In genomic region chr6:33147807-33148666, GRCh38 we compare ENCODE assay signal across 9 cellular contexts. TPM values are rescaled to one million over a fixed set of nuclear protein-coding genes. Genes with fewer than 3 reads are reported as not detected.
DNase-seq lines count a peak whose midpoint lies in the region; ATAC-seq and TF ChIP-seq lines count a peak whose summit lies in the region.
"Had no signal": no experiment of that assay in that cellular context is flagged by ENCODE, and none has a peak within 500 bp of the region (broad histone marks: within the 10 kb centered on the region; RNA-seq: fewer than 3 reads in every experiment).

No MANE protein-coding gene starts in this region.

- H3K9ac ChIP-seq in adipocyte (ENCODE audit: low read length): no peak overlapping the region

- H3K36me3 ChIP-seq in adipocyte (ENCODE audit: control insufficient read depth, insufficient read depth, low read length, severe bottlenecking) (no peaks in the 10 kb centered on the region), upper lobe of right lung (no peaks in the 10 kb centered on the region)
- H3K36me3 ChIP-seq: neutrophil had no signal

- no peak overlapping the region for H3K27ac Mint-ChIP-seq in activated T-helper 2 cell treated with anti-CD3 and anti-CD28 coated beads, Interferon-gamma antibody, Interleukin-2, Interleukin-4, amounts not matched to agents 10 μg/mL and 5 μg/mL and 100 μg/mL, durations not matched to agents 14 hours and 24 hours and 36 hours

- H3K27me3 ChIP-seq in adipocyte (replicated peaks; ENCODE audit: control insufficient read depth, insufficient read depth, low read length): peaks cover 5% of the 10 kb centered on the region
- H3K27me3 ChIP-seq in upper lobe of right lung: peaks cover 15% of the 10 kb centered on the region

- H3K4me1 ChIP-seq in adipocyte (ENCODE audit: control insufficient read depth, insufficient read depth, low read length) (peaks cover 13% of the 10 kb centered on the region), upper lobe of right lung (no peaks in the 10 kb centered on the region)

- H3K4me3 Mint-ChIP-seq in activated T-helper 2 cell treated with anti-CD3 and anti-CD28 coated beads, Interferon-gamma antibody, Interleukin-2, Interleukin-4, amounts not matched to agents 10 μg/mL and 5 μg/mL and 100 μg/mL, durations not matched to agents 14 hours and 24 hours and 36 hours (ENCODE audit: low read depth): no peak overlapping the region

- peak; percentile 54 for ATAC-seq in upper lobe of right lung
- no peak for ATAC-seq in esophagus mucosa

- H3K9me3 ChIP-seq in adipocyte (ENCODE audit: control insufficient read depth, low read length): peaks cover 6% of the 10 kb centered on the region
- peaks cover 8% of the 10 kb centered on the region for H3K9me3 ChIP-seq in upper lobe of right lung

- H3K4me3 ChIP-seq in adipocyte (ENCODE audit: low read length): no peak overlapping the region
- no peak overlapping the region for H3K4me3 ChIP-seq in upper lobe of right lung

- DNase-seq in EH (ENCODE audit: low read depth) (peak; percentile 64), Kasumi-1 (lab: John Stamatoyannopoulos, UW) (peak; percentile 37 to 62), adipocyte (ENCODE audit: low read depth) (peak; percentile 87), iris pigment epithelial cell (ENCODE audit: low read depth) (peak; percentile 52), upper lobe of right lung (no peak)
- DNase-seq in effector CD8-positive, alpha-beta T cell (lab: John Stamatoyannopoulos, UW): no peak
- DNase-seq in activated T-helper 2 cell treated with anti-CD3 and anti-CD28 coated beads, Interferon-gamma antibody, Interleukin-2, Interleukin-4, amounts not matched to agents 10 μg/mL and 5 μg/mL and 100 μg/mL, durations not matched to agents 14 hours and 24 hours and 36 hours (ENCODE audit: low spot score): no peak

- H3K9me3 Mint-ChIP-seq in activated T-helper 2 cell treated with anti-CD3 and anti-CD28 coated beads, Interferon-gamma antibody, Interleukin-2, Interleukin-4, amounts not matched to agents 10 μg/mL and 5 μg/mL and 100 μg/mL, durations not matched to agents 14 hours and 24 hours and 36 hours: peaks cover 14% of the 10 kb centered on the region

- H3K4me1 Mint-ChIP-seq in activated T-helper 2 cell treated with anti-CD3 and anti-CD28 coated beads, Interferon-gamma antibody, Interleukin-2, Interleukin-4, amounts not matched to agents 10 μg/mL and 5 μg/mL and 100 μg/mL, durations not matched to agents 14 hours and 24 hours and 36 hours (ENCODE audit: low read depth): peaks cover 9% of the 10 kb centered on the region

- H3K27ac ChIP-seq in upper lobe of right lung: no peak overlapping the region
- H3K27ac ChIP-seq: neutrophil had no signal

- intact Hi-C loops in upper lobe of right lung (cut with DNase I): no loop called here
- intact Hi-C loops in activated T-helper 2 cell treated with anti-CD3 and anti-CD28 coated beads, Interferon-gamma antibody, Interleukin-2, Interleukin-4, amounts not matched to agents 10 μg/mL and 5 μg/mL and 100 μg/mL, durations not matched to agents 14 hours and 24 hours and 36 hours (cut with micrococcal nuclease): no loop called here

- peaks cover 24% of the 10 kb centered on the region for H3K27me3 Mint-ChIP-seq in activated T-helper 2 cell treated with anti-CD3 and anti-CD28 coated beads, Interferon-gamma antibody, Interleukin-2, Interleukin-4, amounts not matched to agents 10 μg/mL and 5 μg/mL and 100 μg/mL, durations not matched to agents 14 hours and 24 hours and 36 hours (ENCODE audit: low read depth)

- TF ChIP-seq CTCF in upper lobe of right lung (IDR thresholded peaks at IDR 0.05): peak; percentile 80

- no peaks in the 10 kb centered on the region for H3K36me3 Mint-ChIP-seq in activated T-helper 2 cell treated with anti-CD3 and anti-CD28 coated beads, Interferon-gamma antibody, Interleukin-2, Interleukin-4, amounts not matched to agents 10 μg/mL and 5 μg/mL and 100 μg/mL, durations not matched to agents 14 hours and 24 hours and 36 hours (ENCODE audit: low read depth)

RNA-seq across cellular contexts. Expression of gene COL11A2, which starts 44.2 kb away (rescaled TPM):
- 1.2 TPM for total RNA-seq in upper lobe of right lung
- total RNA-seq in esophagus mucosa: 0.32 TPM
- total RNA-seq in activated T-helper 2 cell treated with anti-CD3 and anti-CD28 coated beads, Interferon-gamma antibody, Interleukin-2, Interleukin-4, amounts not matched to agents 10 μg/mL and 5 μg/mL and 100 μg/mL, durations not matched to agents 14 hours and 24 hours and 36 hours: 0.34 and 0.37 TPM in 2 replicates

RNA-seq across cellular contexts. Expression of gene RXRB, which starts 52.4 kb away (rescaled TPM):
- total RNA-seq in upper lobe of right lung (46.6 TPM), esophagus mucosa (19.6 TPM)
- 47.8 and 50.0 TPM in 2 replicates for total RNA-seq in activated T-helper 2 cell treated with anti-CD3 and anti-CD28 coated beads, Interferon-gamma antibody, Interleukin-2, Interleukin-4, amounts not matched to agents 10 μg/mL and 5 μg/mL and 100 μg/mL, durations not matched to agents 14 hours and 24 hours and 36 hours

RNA-seq across cellular contexts. Expression of gene SLC39A7, which starts 52.6 kb away (rescaled TPM):
- total RNA-seq in upper lobe of right lung: 89.1 TPM
- total RNA-seq in esophagus mucosa: 31.1 TPM
- 63.8 and 69.6 TPM in 2 replicates for total RNA-seq in activated T-helper 2 cell treated with anti-CD3 and anti-CD28 coated beads, Interferon-gamma antibody, Interleukin-2, Interleukin-4, amounts not matched to agents 10 μg/mL and 5 μg/mL and 100 μg/mL, durations not matched to agents 14 hours and 24 hours and 36 hours

RNA-seq across cellular contexts. Expression of gene HSD17B8, which starts 56.4 kb away (rescaled TPM):
- 14.7 TPM for total RNA-seq in upper lobe of right lung
- total RNA-seq in esophagus mucosa: 27.3 TPM
- 14.7 and 18.2 TPM in 2 replicates for total RNA-seq in activated T-helper 2 cell treated with anti-CD3 and anti-CD28 coated beads, Interferon-gamma antibody, Interleukin-2, Interleukin-4, amounts not matched to agents 10 μg/mL and 5 μg/mL and 100 μg/mL, durations not matched to agents 14 hours and 24 hours and 36 hours

Comparison
In these comparisons a context has a peak if more than half of its experiments do, and no peak if none do; other contexts are left out.
1. DNase-seq: peak in EH (single experiment), Kasumi-1 (2 of 2), adipocyte (single experiment) and iris pigment epithelial cell (single experiment); none in upper lobe of right lung (single experiment), effector CD8-positive, alpha-beta T cell (single experiment) and activated T-helper 2 cell treated with anti-CD3 and anti-CD28 coated beads, Interferon-gamma antibody, Interleukin-2, Interleukin-4, amounts not matched to agents 10 μg/mL and 5 μg/mL and 100 μg/mL, durations not matched to agents 14 hours and 24 hours and 36 hours (single experiment).